In the genomic region with DNA sequence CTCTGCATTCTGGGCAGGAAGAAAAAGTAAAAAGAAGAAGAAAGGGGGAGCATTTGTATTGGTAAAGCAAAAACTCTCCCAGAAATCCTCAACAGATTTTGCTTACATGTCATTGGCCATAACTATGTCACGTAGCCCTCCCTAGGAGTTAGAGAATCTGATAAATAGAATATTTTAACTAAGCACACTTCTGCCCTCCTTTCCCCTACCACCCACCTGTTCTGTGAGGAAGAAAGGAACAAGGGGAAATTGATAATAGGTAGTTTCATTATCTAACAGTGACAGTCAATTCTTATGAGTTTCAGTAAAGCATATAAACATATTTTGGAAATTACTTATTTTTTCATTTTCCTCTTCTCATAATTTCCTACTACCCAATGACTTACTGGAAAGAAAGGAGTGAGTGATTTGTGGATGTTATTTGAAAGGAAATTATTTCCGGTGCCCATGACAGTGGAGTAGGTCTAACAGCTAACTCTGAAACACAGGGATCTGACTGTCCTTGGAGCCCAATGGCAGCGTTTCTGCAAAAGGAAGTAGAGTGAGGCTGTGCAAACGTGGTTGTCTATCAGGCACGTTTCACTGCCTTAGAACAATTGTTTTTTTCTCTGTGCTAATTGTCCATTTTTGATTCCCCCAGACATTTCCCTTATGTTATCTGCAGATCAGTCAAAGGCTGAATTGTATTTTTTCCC, we compare ENCODE assay signal across 17 cellular contexts.
A peak's percentile ranks its signal among the peaks of the same experiment; 100 is the strongest.
DNase-seq lines count a peak whose midpoint lies in the region; ATAC-seq, FAIRE-seq and TF ChIP-seq lines count a peak whose summit lies in the region.
"Had no signal": no experiment of that assay in that cellular context is flagged by ENCODE, and none has a peak within 500 bp of the region (broad histone marks: within the 10 kb centered on the region; RNA-seq: fewer than 3 reads in every experiment).

No MANE protein-coding gene starts in this region.

- no peaks in the 10 kb centered on the region for H3K9me1 ChIP-seq in endothelial cell of umbilical vein (replicated peaks; ENCODE audit: control insufficient read depth, extremely low read depth, insufficient read depth, low read length)

- CTCF ChIA-PET in endothelial cell of umbilical vein (lab: Charles Lee): no interaction called here

- H3K4me3 ChIP-seq in endothelial cell of umbilical vein (replicated peaks in 1 of 3; ENCODE audit: insufficient read depth in 1 of 3, low read depth in 1 of 3, low read length in 3 of 3): no peak overlapping the region
- H3K4me3 ChIP-seq: HAP-1 had no signal

- no peak for TF ChIP-seq POLR2A in endothelial cell of umbilical vein (IDR thresholded peaks at IDR 0.05; ENCODE audit: low read depth, low read length)

- POLR2A ChIA-PET in endothelial cell of umbilical vein (lab: Charles Lee): no interaction called here

- no peaks in the 10 kb centered on the region for H3K79me2 ChIP-seq in endothelial cell of umbilical vein (ENCODE audit: control insufficient read depth, insufficient read depth, low read length)

- peaks cover 27% of the 10 kb centered on the region for H3K4me1 Mint-ChIP-seq in T-helper 2 cell treated with Interferon-gamma antibody and Interleukin-4, amounts not matched to agents 5 μg/mL and 100 μg/mL, for 36 hours (ENCODE audit: low read depth)
- peaks cover 75% of the 10 kb centered on the region for H3K4me1 Mint-ChIP-seq in activated T-cell treated with anti-CD3 and anti-CD28 coated beads, Interleukin-2, amount 50 U/mL, for 72 hours (ENCODE audit: low read depth)
- H3K4me1 Mint-ChIP-seq in activated T-helper 1 cell treated with anti-CD3 and anti-CD28 coated beads, Interleukin-12 subunit alpha, Interleukin-12 subunit beta, Interleukin-2, Interleukin-4 antibody, amounts not matched to agents 30 ng/mL and 10 ng/mL and 1 ng/mL, durations not matched to agents 14 hours and 24 hours and 36 hours (ENCODE audit: low read depth): peaks cover 52% of the 10 kb centered on the region

- dilution Hi-C loops in endothelial cell of umbilical vein (cut with MboI; ENCODE audit: extremely low pct_ligation_motif_present, low sequenced_read_pairs): no loop called here

- H3K27me3 Mint-ChIP-seq in T-helper 2 cell treated with Interferon-gamma antibody and Interleukin-4, amounts not matched to agents 5 μg/mL and 100 μg/mL, for 36 hours (ENCODE audit: low read depth): no peaks in the 10 kb centered on the region
- peaks cover 28% of the 10 kb centered on the region for H3K27me3 Mint-ChIP-seq in activated T-cell treated with anti-CD3 and anti-CD28 coated beads, Interleukin-2, amount 50 U/mL, for 72 hours (ENCODE audit: low read depth)
- H3K27me3 Mint-ChIP-seq in activated T-helper 1 cell treated with anti-CD3 and anti-CD28 coated beads, Interleukin-12 subunit alpha, Interleukin-12 subunit beta, Interleukin-2, Interleukin-4 antibody, amounts not matched to agents 30 ng/mL and 10 ng/mL and 1 ng/mL, durations not matched to agents 14 hours and 24 hours and 36 hours (ENCODE audit: insufficient read depth): no peaks in the 10 kb centered on the region
- H3K27me3 Mint-ChIP-seq: CD4-positive, alpha-beta T cell had no signal

- no peak overlapping the region for H3K27ac ChIP-seq in endothelial cell of umbilical vein (ENCODE audit: insufficient read depth, low read depth, low read length)
- H3K27ac ChIP-seq: 22Rv1 had no signal

- no peak for DNase-seq in T-helper 2 cell treated with Interferon-gamma antibody and Interleukin-4, amounts not matched to agents 5 μg/mL and 100 μg/mL, for 36 hours (ENCODE audit: low spot score)
- DNase-seq in T-helper 2 cell: no peak
- DNase-seq in activated T-cell treated with anti-CD3 and anti-CD28 coated beads, Interleukin-2, amount 50 U/mL, for 72 hours: no peak
- DNase-seq in activated T-cell treated with anti-CD3 and anti-CD28 coated beads for 4 hours: no peak
- no peak for DNase-seq in activated T-helper 1 cell treated with anti-CD3 and anti-CD28 coated beads, Interleukin-12 subunit alpha, Interleukin-12 subunit beta, Interleukin-2, Interleukin-4 antibody, amounts not matched to agents 30 ng/mL and 10 ng/mL and 1 ng/mL, durations not matched to agents 14 hours and 24 hours and 36 hours (ENCODE audit: low spot score)
- DNase-seq in endothelial cell of umbilical vein (ENCODE audit: low read depth, low spot score): peak; percentile 13
- no peak for DNase-seq in NCI-H1436 treated with DMSO at 0.1 percent for 48 hours (lab: John Stamatoyannopoulos, UW)
- DNase-seq in NCI-H1092 (lab: John Stamatoyannopoulos, UW): no peak
- DNase-seq: BE2C; CD4-positive, alpha-beta T cell; DMS53; NCI-H1048; NCI-H2081 treated with DMSO at 0.1 percent for 48 hours; NCI-H524 had no signal

- no peak for TF ChIP-seq CTCF in endothelial cell of umbilical vein (IDR thresholded peaks at IDR 0.05; ENCODE audit: extremely low read depth in 1 of 2, insufficient read depth in 1 of 2, low read depth in 1 of 2, low read length in 2 of 2)

- peaks cover 0 to 4% of the 10 kb centered on the region in 2 experiments for H3K27me3 ChIP-seq in endothelial cell of umbilical vein (ENCODE audit: control insufficient read depth in 2 of 2, insufficient read depth in 2 of 2, low read length in 2 of 2)
- H3K27me3 ChIP-seq: BE2C had no signal

- H3K36me3 Mint-ChIP-seq in T-helper 2 cell treated with Interferon-gamma antibody and Interleukin-4, amounts not matched to agents 5 μg/mL and 100 μg/mL, for 36 hours (ENCODE audit: low read depth): no peaks in the 10 kb centered on the region
- peaks cover 2 to 7% of the 10 kb centered on the region in 2 donors for H3K36me3 Mint-ChIP-seq in activated T-cell treated with anti-CD3 and anti-CD28 coated beads, Interleukin-2, amount 50 U/mL, for 72 hours (ENCODE audit: insufficient read depth in 2 of 2)
- no peaks in the 10 kb centered on the region for H3K36me3 Mint-ChIP-seq in activated T-helper 1 cell treated with anti-CD3 and anti-CD28 coated beads, Interleukin-12 subunit alpha, Interleukin-12 subunit beta, Interleukin-2, Interleukin-4 antibody, amounts not matched to agents 30 ng/mL and 10 ng/mL and 1 ng/mL, durations not matched to agents 14 hours and 24 hours and 36 hours (ENCODE audit: low read depth)

- no peaks in the 10 kb centered on the region for H3K36me3 ChIP-seq in endothelial cell of umbilical vein (ENCODE audit: control insufficient read depth in 2 of 2, extremely low read depth in 1 of 2, insufficient read depth in 2 of 2, low read length in 2 of 2)
- H3K36me3 ChIP-seq: BE2C, HAP-1 had no signal

- peak overlapping the region; percentile 42 for H3K27ac Mint-ChIP-seq in T-helper 2 cell treated with Interferon-gamma antibody and Interleukin-4, amounts not matched to agents 5 μg/mL and 100 μg/mL, for 36 hours
- no peak overlapping the region for H3K27ac Mint-ChIP-seq in activated T-cell treated with anti-CD3 and anti-CD28 coated beads, Interleukin-2, amount 50 U/mL, for 72 hours
- peak overlapping the region; percentile 71 for H3K27ac Mint-ChIP-seq in activated T-helper 1 cell treated with anti-CD3 and anti-CD28 coated beads, Interleukin-12 subunit alpha, Interleukin-12 subunit beta, Interleukin-2, Interleukin-4 antibody, amounts not matched to agents 30 ng/mL and 10 ng/mL and 1 ng/mL, durations not matched to agents 14 hours and 24 hours and 36 hours
- H3K27ac Mint-ChIP-seq: CD4-positive, alpha-beta T cell had no signal

- no peaks in the 10 kb centered on the region for H3K9me3 ChIP-seq in endothelial cell of umbilical vein (replicated peaks; ENCODE audit: control insufficient read depth, insufficient read depth, low read length)
- H3K9me3 ChIP-seq: HAP-1 had no signal

- peaks cover 9% of the 10 kb centered on the region for H3K9me3 Mint-ChIP-seq in T-helper 2 cell treated with Interferon-gamma antibody and Interleukin-4, amounts not matched to agents 5 μg/mL and 100 μg/mL, for 36 hours
- peaks cover 4 to 7% of the 10 kb centered on the region in 2 donors for H3K9me3 Mint-ChIP-seq in activated T-cell treated with anti-CD3 and anti-CD28 coated beads, Interleukin-2, amount 50 U/mL, for 72 hours
- peaks cover 4% of the 10 kb centered on the region for H3K9me3 Mint-ChIP-seq in activated T-helper 1 cell treated with anti-CD3 and anti-CD28 coated beads, Interleukin-12 subunit alpha, Interleukin-12 subunit beta, Interleukin-2, Interleukin-4 antibody, amounts not matched to agents 30 ng/mL and 10 ng/mL and 1 ng/mL, durations not matched to agents 14 hours and 24 hours and 36 hours
- H3K9me3 Mint-ChIP-seq: CD4-positive, alpha-beta T cell had no signal

- FAIRE-seq in endothelial cell of umbilical vein (lab: Jason Lieb, UNC): no peak

- intact Hi-C loops in activated T-helper 1 cell treated with anti-CD3 and anti-CD28 coated beads, Interleukin-12 subunit alpha, Interleukin-12 subunit beta, Interleukin-2, Interleukin-4 antibody, amounts not matched to agents 30 ng/mL and 10 ng/mL and 1 ng/mL, durations not matched to agents 14 hours and 24 hours and 36 hours (cut with micrococcal nuclease): loop anchor here (1.0 to 10.0 kb wide), 6 partner anchors 9 to 1421 kb away; partner anchors contain the start of gene TES
- intact Hi-C loops in endothelial cell of umbilical vein (cut with micrococcal nuclease): no loop called here

- peak overlapping the region; percentile 39 for H3K4me3 Mint-ChIP-seq in T-helper 2 cell treated with Interferon-gamma antibody and Interleukin-4, amounts not matched to agents 5 μg/mL and 100 μg/mL, for 36 hours
- H3K4me3 Mint-ChIP-seq in activated T-cell treated with anti-CD3 and anti-CD28 coated beads, Interleukin-2, amount 50 U/mL, for 72 hours: peak overlapping the region; percentile 29 to 34
- no peak overlapping the region for H3K4me3 Mint-ChIP-seq in activated T-helper 1 cell treated with anti-CD3 and anti-CD28 coated beads, Interleukin-12 subunit alpha, Interleukin-12 subunit beta, Interleukin-2, Interleukin-4 antibody, amounts not matched to agents 30 ng/mL and 10 ng/mL and 1 ng/mL, durations not matched to agents 14 hours and 24 hours and 36 hours
- H3K4me3 Mint-ChIP-seq: CD4-positive, alpha-beta T cell had no signal

- no peak overlapping the region for H2AFZ ChIP-seq in endothelial cell of umbilical vein (ENCODE audit: low read depth, low read length)

- no peak overlapping the region for H3K9ac ChIP-seq in endothelial cell of umbilical vein (replicated peaks; ENCODE audit: extremely low read depth, insufficient read depth, low read length)

- peaks cover 25% of the 10 kb centered on the region for H3K4me1 ChIP-seq in endothelial cell of umbilical vein (ENCODE audit: control insufficient read depth, extremely low read depth, insufficient read depth, low read length)
- H3K4me1 ChIP-seq: BE2C, HAP-1 had no signal

- no peak overlapping the region for H3K4me2 ChIP-seq in endothelial cell of umbilical vein (ENCODE audit: insufficient read depth, low read length)

- H4K20me1 ChIP-seq in endothelial cell of umbilical vein (replicated peaks; ENCODE audit: control insufficient read depth, extremely low read depth, insufficient read depth, low read length): no peaks in the 10 kb centered on the region

- peak; percentile 52 to 56 for ATAC-seq in activated T-cell treated with anti-CD3 and anti-CD28 coated beads, Interleukin-2, amount 50 U/mL, for 72 hours (replicated peaks in 1 of 2)
- ATAC-seq: Panc1 had no signal

- BruUV-seq in endothelial cell of umbilical vein (replicated peaks; lab: Mats Ljungman, UMichigan): no TSS peak

TF ChIP-seq in endothelial cell of umbilical vein, 7 proteins besides CTCF, POLR2A, EP300 and RAD21 (continues in another document):
- no peak for TF ChIP-seq FOS (IDR thresholded peaks at IDR 0.05; ENCODE audit: borderline replicate concordance, insufficient read depth, low read length)
- TF ChIP-seq EZH2 (IDR thresholded peaks at IDR 0.05; ENCODE audit: borderline replicate concordance, low read depth, low read length, severe bottlenecking): no peak
